Comparison of ENCODE assay signal across 1 cellular context in genomic region chr6:83859410-83860346, GRCh38.
TF ChIP-seq lines count a peak whose summit lies in the region.

Gene CYB5R4, plus strand, starts transcription at chr6:83859689. Its CDS starts 94 bp downstream, at chr6:83859783.

TF ChIP-seq in K562, 482 proteins besides CTCF, POLR2A, EP300 and RAD21 (continued from another document):
- TF ChIP-seq GATAD2B (IDR thresholded peaks at IDR 0.05; ENCODE audit: borderline replicate concordance): peak; percentile 80; the same call in 1 of the 2 replicates
- TF ChIP-seq ZNF699 (CRISPR knock-in tag; IDR thresholded peaks at IDR 0.05; ENCODE audit: insufficient replicate concordance): no peak
- TF ChIP-seq NFATC3 (IDR thresholded peaks at IDR 0.05): no peak; the same call in 1 of the 2 replicates
- TF ChIP-seq DNMT1 (IDR thresholded peaks at IDR 0.05): 0 out of 2 replicates have a peak, but pooled peaks have one; percentile 67
- no peak for TF ChIP-seq TAF9B (IDR thresholded peaks at IDR 0.05; ENCODE audit: partially characterized antibody)
- TF ChIP-seq NFE2 (IDR thresholded peaks at IDR 0.05; ENCODE audit: low read depth): peak; percentile 58
- TF ChIP-seq POU5F1 (IDR thresholded peaks at IDR 0.05; ENCODE audit: borderline replicate concordance, low read depth, low read length, partially characterized antibody): no peak
- TF ChIP-seq GTF2B (IDR thresholded peaks at IDR 0.05; ENCODE audit: extremely low read depth, insufficient read length): no peak
- no peak for TF ChIP-seq ZFPM2 (CRISPR knock-in tag; IDR thresholded peaks at IDR 0.05)
- peak; percentile 94 for TF ChIP-seq ZBTB2 (IDR thresholded peaks at IDR 0.05)
- TF ChIP-seq SAFB (IDR thresholded peaks at IDR 0.05; ENCODE audit: borderline replicate concordance, low read depth, low read length): no peak
- peak; percentile 93 for TF ChIP-seq ZBTB49 (CRISPR knock-in tag; IDR thresholded peaks at IDR 0.05; ENCODE audit: borderline replicate concordance)
- TF ChIP-seq ZNF780A (CRISPR knock-in tag; IDR thresholded peaks at IDR 0.05): no peak
